Comparison of ENCODE assay signal across 8 cellular contexts in genomic region chr6:27130668-27131428, GRCh38.
DNase-seq lines count a peak whose midpoint lies in the region; ATAC-seq, FAIRE-seq and TF ChIP-seq lines count a peak whose summit lies in the region.

No MANE protein-coding gene starts in this region.

- no peaks in the 10 kb centered on the region for H3K9me2 ChIP-seq in PC-3 (replicated peaks; ENCODE audit: low read length)

- no TSS peak for BruUV-seq in PC-3 (replicated peaks; lab: Mats Ljungman, UMichigan)

- H3K27ac ChIP-seq in PC-3 (ENCODE audit: low read length) (peak overlapping the region; percentile 95), gastroesophageal sphincter (peak overlapping the region in 3 of 4 donors; percentile 91 to 98 (median 94)), small intestine (ENCODE audit: low read depth in 1 of 2, low read length in 1 of 2) (peak overlapping the region; percentile 78 to 93)

- peaks cover 4% of the 10 kb centered on the region; the same call in 1 of the 2 replicates for H4K20me1 ChIP-seq in PC-3 (ENCODE audit: low read length)

- TF ChIP-seq POLR2A in gastroesophageal sphincter (IDR thresholded peaks at IDR 0.05), result no peak

- CTCF ChIA-PET in PC-3 (lab: Charles Lee), result no interaction called here

- no peaks in the 10 kb centered on the region for H3K9me3 ChIP-seq in PC-3 (ENCODE audit: low read length)
- no peaks in the 10 kb centered on the region for H3K9me3 ChIP-seq in gastroesophageal sphincter
- no peaks in the 10 kb centered on the region for H3K9me3 ChIP-seq in small intestine (ENCODE audit: control insufficient read depth, low read depth)

- H3K9ac ChIP-seq in PC-3 (ENCODE audit: low read length), result peak overlapping the region; percentile 88

- H3K4me3 ChIP-seq in PC-3 (ENCODE audit: low read length), result peak overlapping the region; percentile 71
- peak overlapping the region; percentile 56 to 68 for H3K4me3 ChIP-seq in gastroesophageal sphincter
- peak overlapping the region in 1 of 2 donors; percentile 48 for H3K4me3 ChIP-seq in small intestine (ENCODE audit: low read depth in 1 of 2, low read length in 2 of 2)

- FAIRE-seq in GM19239 (lab: Jason Lieb, UNC), result peak; percentile 76
- no peak for FAIRE-seq in small intestine (lab: Jason Lieb, UNC)

- no peaks in the 10 kb centered on the region for H3K27me3 ChIP-seq in PC-3 (ENCODE audit: low read length)
- no peaks in the 10 kb centered on the region for H3K27me3 ChIP-seq in gastroesophageal sphincter
- no peaks in the 10 kb centered on the region for H3K27me3 ChIP-seq in small intestine (ENCODE audit: control insufficient read depth in 2 of 2, insufficient read depth in 2 of 2, low read length in 2 of 2)

- DNase-seq in GM19239 (ENCODE audit: insufficient read length, low spot score) (no peak), PC-3 (peak; percentile 21), small intestine (no peak), SK-N-DZ (ENCODE audit: low spot score) (no peak), NCI-H1105 treated with DMSO at 0.1 percent for 48 hours (lab: John Stamatoyannopoulos, UW) (no peak)
- no peak for DNase-seq in stimulated activated CD4-positive, alpha-beta T cell treated with anti-CD3 and anti-CD28 coated beads, Interleukin-4, amount 100 ng/mL, for 1 hour

- intact Hi-C loops in PC-3 (cut with micrococcal nuclease), result loop anchor here (1.0 to 5.0 kb wide), 6 partner anchors 27 to 1736 kb away; partner anchors contain the start of gene ABT1

- POLR2A ChIA-PET in PC-3 (lab: Charles Lee; ENCODE audit: unreplicated experiment), result no interaction called here

- no peak for TF ChIP-seq EP300 in gastroesophageal sphincter (IDR thresholded peaks at IDR 0.05)

- no peak for TF ChIP-seq CTCF in PC-3 (conservative IDR thresholded peaks at IDR 0.05; ENCODE audit: low read depth, low read length)
- TF ChIP-seq CTCF in gastroesophageal sphincter (IDR thresholded peaks at IDR 0.05), result no peak

- H3K4me2 ChIP-seq in PC-3 (ENCODE audit: low read length), result peak overlapping the region; percentile 95

- H3F3A ChIP-seq in PC-3 (ENCODE audit: low read length, unreplicated experiment), result peaks cover 16% of the 10 kb centered on the region

- peaks cover 25% of the 10 kb centered on the region for H3K79me2 ChIP-seq in PC-3 (ENCODE audit: low read length)

- H3K4me1 ChIP-seq in PC-3 (ENCODE audit: insufficient read depth, low read length) (peaks cover 37% of the 10 kb centered on the region), gastroesophageal sphincter (peaks cover 0 to 29% (median 0%) of the 10 kb centered on the region in 3 donors), small intestine (ENCODE audit: control insufficient read depth in 2 of 2, insufficient read depth in 1 of 2, low read depth in 1 of 2, low read length in 1 of 2) (no peaks in the 10 kb centered on the region)

- ATAC-seq in PC-3 (no peak), gastroesophageal sphincter (no peak), GM19395 (IDR thresholded peaks at IDR 0.05; ENCODE audit: unreplicated experiment) (no peak)

- peak overlapping the region; percentile 32; the same call in 1 of the 2 replicates for H2AFZ ChIP-seq in PC-3 (ENCODE audit: low read length)

- H3K36me3 ChIP-seq in PC-3 (ENCODE audit: low read depth, low read length) (peaks cover 3% of the 10 kb centered on the region; the same call in 1 of the 2 replicates), gastroesophageal sphincter (no peaks in the 10 kb centered on the region), small intestine (ENCODE audit: control insufficient read depth in 2 of 2, insufficient read depth in 2 of 2, low read length in 2 of 2) (no peaks in the 10 kb centered on the region)

- 33 to 42% methylated on average over 7 of the region's 7 CpGs for WGBS in gastroesophageal sphincter (ENCODE audit: low coverage in 1 of 2), 2 donors
- WGBS in small intestine, 3 donors, result 25 to 35% (median 32%) methylated on average over 7 of the region's 7 CpGs
